In the genomic region with DNA sequence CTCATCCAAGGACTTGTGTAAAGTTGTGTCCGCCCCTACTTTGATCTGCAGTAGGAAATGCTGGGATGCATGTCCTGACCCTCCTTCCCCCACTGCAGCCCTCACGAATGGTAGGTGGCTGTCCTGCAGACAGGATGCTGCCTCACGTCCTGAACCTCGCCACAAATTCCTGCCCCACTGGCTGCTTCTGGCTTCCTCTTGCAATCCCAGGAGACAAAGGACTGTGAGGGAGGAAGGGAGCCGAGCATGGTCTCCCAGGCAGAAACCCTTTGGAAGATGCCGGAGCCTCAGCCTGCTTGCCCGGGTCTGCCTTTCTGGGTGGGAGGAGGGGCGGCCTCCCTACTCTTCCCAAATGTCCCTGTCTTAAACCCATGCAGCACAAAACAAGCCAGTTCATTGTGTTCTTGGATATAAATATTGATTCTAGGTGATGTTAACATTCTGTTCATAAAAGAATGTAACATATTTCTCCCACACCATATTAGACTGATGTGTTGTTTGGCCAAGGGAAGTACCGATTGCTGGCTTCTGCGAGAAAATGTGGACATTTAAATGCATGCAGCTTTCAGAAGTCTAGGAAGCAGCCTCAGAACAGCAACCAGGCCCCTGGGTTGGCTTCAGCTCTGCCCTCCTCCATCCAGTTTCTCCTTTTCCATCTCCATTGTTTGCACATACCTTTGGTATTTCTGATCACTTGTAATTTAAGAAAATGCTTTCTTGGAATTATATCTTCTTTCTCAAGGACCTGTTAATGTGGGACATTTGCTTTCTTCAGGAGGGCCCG, we compare ENCODE assay signal across 10 cellular contexts.
DNase-seq lines count a peak whose midpoint lies in the region; ATAC-seq and TF ChIP-seq lines count a peak whose summit lies in the region.
"Had no signal": no experiment of that assay in that cellular context is flagged by ENCODE, and none has a peak within 500 bp of the region (broad histone marks: within the 10 kb centered on the region; RNA-seq: fewer than 3 reads in every experiment).

No MANE protein-coding gene starts in this region.

- WGBS in hepatocyte (ENCODE audit: low lambda C conversion rate, missing lambda C conversion rate), result 81% methylated on average over 11 of the region's 11 CpGs
- 81 to 89% methylated on average over 11 of the region's 11 CpGs for WGBS in sigmoid colon, 2 donors

- no peak for ATAC-seq in HG02870 (IDR thresholded peaks at IDR 0.05; ENCODE audit: unreplicated experiment)

- TF ChIP-seq POLR2A in sigmoid colon (IDR thresholded peaks at IDR 0.05), result no peak

- no peak overlapping the region for H2AFZ ChIP-seq in hepatocyte

- TF ChIP-seq CTCF in ascending aorta (IDR thresholded peaks at IDR 0.05) (no peak), hepatocyte (IDR thresholded peaks at IDR 0.05; ENCODE audit: poor library complexity) (no peak), sigmoid colon (IDR thresholded peaks at IDR 0.05) (no peak)

- no peak for TF ChIP-seq EP300 in sigmoid colon (IDR thresholded peaks at IDR 0.05)

- H3K4me2 ChIP-seq in hepatocyte, result peak overlapping the region; percentile 17
- H3K4me2 ChIP-seq: KMS-11 had no signal

- H3K27me3 ChIP-seq in ascending aorta, result no peaks in the 10 kb centered on the region
- no peaks in the 10 kb centered on the region for H3K27me3 ChIP-seq in hepatocyte
- no peaks in the 10 kb centered on the region for H3K27me3 ChIP-seq in sigmoid colon

- H3K27ac ChIP-seq in ascending aorta, result peak overlapping the region; percentile 81 to 85
- peak overlapping the region; percentile 74 for H3K27ac ChIP-seq in hepatocyte
- H3K27ac ChIP-seq in sigmoid colon, result peak overlapping the region; percentile 78 to 85 (median 82)
- H3K27ac ChIP-seq: KMS-11 had no signal

- H3K9me3 ChIP-seq in ascending aorta, result no peaks in the 10 kb centered on the region
- H3K9me3 ChIP-seq in hepatocyte (ENCODE audit: low read depth), result no peaks in the 10 kb centered on the region
- H3K9me3 ChIP-seq in sigmoid colon, result no peaks in the 10 kb centered on the region

- H3K36me3 ChIP-seq in ascending aorta (no peaks in the 10 kb centered on the region), hepatocyte (replicated peaks; ENCODE audit: insufficient read depth, low read depth) (no peaks in the 10 kb centered on the region), sigmoid colon (no peaks in the 10 kb centered on the region)

- H3K4me1 ChIP-seq in ascending aorta, result peaks cover 5 to 27% of the 10 kb centered on the region in 2 donors
- peaks cover 35% of the 10 kb centered on the region for H3K4me1 ChIP-seq in hepatocyte (ENCODE audit: insufficient read depth)
- H3K4me1 ChIP-seq in sigmoid colon, result peaks cover 0 to 61% (median 43%) of the 10 kb centered on the region in 4 donors

- DNase-seq in EH (ENCODE audit: low read depth) (peak; percentile 72), ascending aorta (ENCODE audit: low spot score in 2 of 2) (no peak), hepatocyte (ENCODE audit: low spot score) (no peak), sigmoid colon (no peak), Ammon's horn (ENCODE audit: low spot score) (no peak), COLO668 (lab: John Stamatoyannopoulos, UW; ENCODE audit: unreplicated experiment) (no peak)
- DNase-seq in NK-92 treated with Interleukin-12 subunit alpha and Interleukin-12 subunit beta, amount 100 ng/mL, for 24 hours (lab: John Stamatoyannopoulos, UW), result no peak
- DNase-seq: NCI-H524 treated with DMSO at 0.1 percent for 48 hours had no signal

- H3K9me2 ChIP-seq in hepatocyte (replicated peaks; ENCODE audit: insufficient read depth), result no peaks in the 10 kb centered on the region

- H3K4me3 ChIP-seq in ascending aorta (peak overlapping the region in 1 of 2 donors; percentile 41), hepatocyte (no peak overlapping the region), sigmoid colon (no peak overlapping the region)

- no peaks in the 10 kb centered on the region for H3K79me2 ChIP-seq in hepatocyte

- intact Hi-C loops in ascending aorta (cut with DNase I), result loop anchor here (2.0 to 5.0 kb wide), 4 partner anchors 39 to 564 kb away; a partner anchor contains a TSS
- intact Hi-C loops in sigmoid colon (cut with DNase I), result loop anchor here (5.0 kb wide), 2 partner anchors 46 to 309 kb away; no protein-coding TSS in a partner anchor

- H4K20me1 ChIP-seq in hepatocyte (ENCODE audit: insufficient read depth, poor library complexity, severe bottlenecking), result no peaks in the 10 kb centered on the region
